ENCODE assay signal across 21 cellular contexts in genomic region chr7:147756290-147756689, GRCh38.
A peak's percentile ranks its signal among the peaks of the same experiment; 100 is the strongest.
DNase-seq lines count a peak whose midpoint lies in the region; ATAC-seq and TF ChIP-seq lines count a peak whose summit lies in the region.
"Had no signal": no experiment of that assay in that cellular context is flagged by ENCODE, and none has a peak within 500 bp of the region (broad histone marks: within the 10 kb centered on the region; RNA-seq: fewer than 3 reads in every experiment).

No MANE protein-coding gene starts in this region.

- peaks cover 22% of the 10 kb centered on the region for H3K4me1 Mint-ChIP-seq in nephron progenitor cell
- H3K4me1 Mint-ChIP-seq: activated CD4-positive, alpha-beta T cell treated with anti-CD3 and anti-CD28 coated beads, Interleukin-2, amount 10 ng/mL, durations not matched to agents 24 days and 14 days had no signal

- no peak overlapping the region for H3K27ac Mint-ChIP-seq in nephron progenitor cell
- H3K27ac Mint-ChIP-seq: activated CD4-positive, alpha-beta T cell treated with anti-CD3 and anti-CD28 coated beads, Interleukin-2, amount 10 ng/mL, durations not matched to agents 24 days and 14 days; brain; CD8-positive, alpha-beta T cell had no signal

- no peaks in the 10 kb centered on the region for H3K36me3 Mint-ChIP-seq in nephron progenitor cell (ENCODE audit: low read depth)
- H3K36me3 Mint-ChIP-seq: brain; CD8-positive, alpha-beta T cell had no signal

- TF ChIP-seq CTCF in nephron progenitor cell (IDR thresholded peaks at IDR 0.05) (no peak), GM13977 (IDR thresholded peaks at IDR 0.05; ENCODE audit: extremely low read depth, insufficient read depth, missing control alignments) (no peak)

- no peaks in the 10 kb centered on the region for H3K27me3 Mint-ChIP-seq in nephron progenitor cell (ENCODE audit: low read depth, poor library complexity)
- H3K27me3 Mint-ChIP-seq: activated CD4-positive, alpha-beta T cell treated with anti-CD3 and anti-CD28 coated beads, Interleukin-2, amount 10 ng/mL, durations not matched to agents 24 days and 14 days; brain had no signal

- in situ Hi-C loops in GM13977 (cut with MboI; ENCODE audit: low pct_unique_long_range_greater_than_20kb, low sequenced_read_pairs, unreplicated experiment), result no loop called here

- DNase-seq in DMS79 (lab: John Stamatoyannopoulos, UW), result peak; percentile 6
- DNase-seq in DMS79 treated with DMSO at 0.1 percent for 48 hours (lab: John Stamatoyannopoulos, UW), result no peak
- peak; percentile 53 for DNase-seq in COR-L47 (lab: John Stamatoyannopoulos, UW)
- peak; percentile 64 for DNase-seq in NCI-H2171 treated with DMSO at 0.1 percent for 48 hours (lab: John Stamatoyannopoulos, UW)
- DNase-seq in OCI-M1 (lab: John Stamatoyannopoulos, UW), result peak; percentile 24
- no peak for DNase-seq in nephron progenitor cell
- no peak for DNase-seq in left cardiac atrium
- DNase-seq in GM13977 (ENCODE audit: low spot score), result no peak
- DNase-seq: 8988T; activated CD4-positive, alpha-beta T cell treated with anti-CD3 and anti-CD28 coated beads, Interleukin-2, amount 10 ng/mL, durations not matched to agents 24 days and 14 days; activated naive CD4-positive, alpha-beta T cell treated with Interleukin-2 at 50 U/mL for 16 hours; adrenal gland; CD8-positive, alpha-beta T cell; hippocampal formation; left colon; pancreas; stimulated activated CD4-positive, alpha-beta T cell treated with anti-CD3 and anti-CD28 coated beads, Interleukin-1b, Interleukin-23, amount 100 ng/mL, for 48 hours; stimulated activated CD8-positive, alpha-beta memory T cell treated with anti-CD3 and anti-CD28 coated beads, Interleukin-4, amount 100 ng/mL, for 48 hours; stomach; tibial artery had no signal

- no peaks in the 10 kb centered on the region for H3K9me3 Mint-ChIP-seq in nephron progenitor cell
- H3K9me3 Mint-ChIP-seq: activated CD4-positive, alpha-beta T cell treated with anti-CD3 and anti-CD28 coated beads, Interleukin-2, amount 10 ng/mL, durations not matched to agents 24 days and 14 days; brain; CD8-positive, alpha-beta T cell had no signal

- intact Hi-C loops in left cardiac atrium (cut with DNase I), result no loop called here

- no peak for ATAC-seq in left cardiac atrium
- ATAC-seq: CD8-positive, alpha-beta T cell; left colon; pancreas had no signal

- H3K4me3 Mint-ChIP-seq in nephron progenitor cell, result no peak overlapping the region
- H3K4me3 Mint-ChIP-seq: activated CD4-positive, alpha-beta T cell treated with anti-CD3 and anti-CD28 coated beads, Interleukin-2, amount 10 ng/mL, durations not matched to agents 24 days and 14 days; brain; CD8-positive, alpha-beta T cell had no signal

Comparison
In these comparisons a context has a peak if more than half of its experiments do, and no peak if none do; other contexts are left out.
1. DNase-seq: peak in DMS79 (single experiment), COR-L47 (single experiment), NCI-H2171 treated with DMSO at 0.1 percent for 48 hours (single experiment) and OCI-M1 (single experiment); none in DMS79 treated with DMSO at 0.1 percent for 48 hours (single experiment), nephron progenitor cell (single experiment), left cardiac atrium (single experiment) and GM13977 (single experiment).